Comparison of ENCODE assay signal across 14 cellular contexts in genomic region chr2:177395594-177395993, GRCh38.
"Had no signal": no experiment of that assay in that cellular context is flagged by ENCODE, and none has a peak within 500 bp of the region (broad histone marks: within the 10 kb centered on the region; RNA-seq: fewer than 3 reads in every experiment).

No MANE protein-coding gene starts in this region.

- H3K27ac Mint-ChIP-seq: activated naive CD4-positive, alpha-beta T cell treated with anti-CD3 and anti-CD28 coated beads, Interleukin-2, amount 10 ng/mL, durations not matched to agents 7 days and 5 days; activated T-helper 17 cell treated with anti-CD3 and anti-CD28 coated beads, Interleukin-2, amount 50 U/mL, for 72 hours had no signal

- H3K27me3 ChIP-seq: gastroesophageal sphincter, stomach had no signal

- DNase-seq: activated CD4-positive, alpha-beta T cell treated with anti-CD3 and anti-CD28 coated beads, Interleukin-2, amount 50 U/mL, for 1 hour; activated naive CD4-positive, alpha-beta T cell treated with anti-CD3 and anti-CD28 coated beads, Interleukin-2, amount 10 ng/mL, durations not matched to agents 7 days and 5 days; activated T-cell treated with anti-CD3 and anti-CD28 coated beads for 4 hours; effector CD4-positive, alpha-beta T cell; left ventricle myocardium superior; mesenchymal stem cell; psoas muscle; stimulated activated CD4-positive, alpha-beta T cell treated with anti-CD3 and anti-CD28 coated beads, Interleukin-4, amount 100 ng/mL, for 4 hours; stomach had no signal

- ATAC-seq: activated T-helper 17 cell treated with anti-CD3 and anti-CD28 coated beads, Interleukin-2, amount 50 U/mL, for 72 hours; gastroesophageal sphincter; left ventricle myocardium superior; psoas muscle had no signal

- FAIRE-seq: keratinocyte had no signal

- H3K36me3 ChIP-seq: gastroesophageal sphincter, stomach had no signal

- H3K9me3 Mint-ChIP-seq: activated naive CD4-positive, alpha-beta T cell treated with anti-CD3 and anti-CD28 coated beads, Interleukin-2, amount 10 ng/mL, durations not matched to agents 7 days and 5 days; activated T-helper 17 cell treated with anti-CD3 and anti-CD28 coated beads, Interleukin-2, amount 50 U/mL, for 72 hours; nephron had no signal

- H3K4me3 Mint-ChIP-seq: activated naive CD4-positive, alpha-beta T cell treated with anti-CD3 and anti-CD28 coated beads, Interleukin-2, amount 10 ng/mL, durations not matched to agents 7 days and 5 days had no signal

- H3K4me3 ChIP-seq: coronary artery, gastroesophageal sphincter, psoas muscle, stomach had no signal

- H3K9me3 ChIP-seq: gastroesophageal sphincter, psoas muscle, stomach had no signal

- H3K27me3 Mint-ChIP-seq: activated naive CD4-positive, alpha-beta T cell treated with anti-CD3 and anti-CD28 coated beads, Interleukin-2, amount 10 ng/mL, durations not matched to agents 7 days and 5 days; activated T-helper 17 cell treated with anti-CD3 and anti-CD28 coated beads, Interleukin-2, amount 50 U/mL, for 72 hours had no signal

- H3K27ac ChIP-seq: coronary artery, gastroesophageal sphincter had no signal
